18 cellular contexts compared by ENCODE assay signal in the genomic region with DNA sequence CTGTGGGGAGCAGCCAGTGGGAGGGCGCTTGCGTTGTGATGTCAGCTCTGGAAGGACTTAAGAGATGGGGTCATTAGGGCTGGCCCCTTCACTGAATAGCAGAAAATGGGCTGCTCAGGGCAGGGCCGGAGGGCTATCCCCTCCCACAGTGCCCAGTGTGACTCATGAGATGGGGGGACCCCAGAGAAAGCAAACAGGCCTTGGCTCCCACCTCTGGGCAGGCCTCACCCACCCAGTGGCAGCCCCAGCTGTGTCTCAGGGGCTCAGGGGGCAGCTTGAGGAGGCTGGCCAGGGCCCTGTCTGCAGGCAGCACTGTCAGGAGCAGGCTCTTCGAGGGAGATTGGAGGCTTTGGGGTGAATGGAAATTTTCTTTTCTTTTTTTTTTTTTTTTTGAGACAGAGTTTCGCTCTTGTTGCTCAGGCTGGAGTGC.
DNase-seq lines count a peak whose midpoint lies in the region; ATAC-seq and TF ChIP-seq lines count a peak whose summit lies in the region.
"Had no signal": no experiment of that assay in that cellular context is flagged by ENCODE, and none has a peak within 500 bp of the region (broad histone marks: within the 10 kb centered on the region; RNA-seq: fewer than 3 reads in every experiment).

No MANE protein-coding gene starts in this region.

- peaks cover 11 to 21% of the 10 kb centered on the region in 2 donors for H3K4me1 Mint-ChIP-seq in stimulated activated naive B cell treated with anti-CD40 and anti-IgM and Interleukin-4, amounts not matched to agents 10 μg/mL and 1 μg/mL and 100 μg/mL, for 72 hours

- peaks cover 0 to 21% (median 14%) of the 10 kb centered on the region in 9 donors for H3K4me1 ChIP-seq in heart right ventricle
- H3K4me1 ChIP-seq: suprapubic skin had no signal

- peak overlapping the region; percentile 82 for H3K27ac Mint-ChIP-seq in stimulated activated naive B cell treated with anti-CD40 and anti-IgM and Interleukin-4, amounts not matched to agents 10 μg/mL and 1 μg/mL and 100 μg/mL, for 72 hours
- H3K27ac Mint-ChIP-seq: CD4-positive, alpha-beta T cell had no signal

- H3K9me3 Mint-ChIP-seq in stimulated activated naive B cell treated with anti-CD40 and anti-IgM and Interleukin-4, amounts not matched to agents 10 μg/mL and 1 μg/mL and 100 μg/mL, for 72 hours, result no peaks in the 10 kb centered on the region
- H3K9me3 Mint-ChIP-seq: CD4-positive, alpha-beta T cell had no signal

- H3K4me3 ChIP-seq in heart right ventricle, result no peak overlapping the region
- H3K4me3 ChIP-seq: suprapubic skin had no signal

- H3K36me3 ChIP-seq in KOPT-K1 (ENCODE audit: insufficient read depth, low read length), result peaks cover 81% of the 10 kb centered on the region
- no peaks in the 10 kb centered on the region for H3K36me3 ChIP-seq in heart right ventricle
- H3K36me3 ChIP-seq: neutrophil, suprapubic skin had no signal

- WGBS in heart right ventricle, 2 donors, result 84 to 86% methylated on average over 5 of the region's 5 CpGs

- DNase-seq in activated effector memory CD4-positive, alpha-beta T cell treated with anti-CD3 and anti-CD28 coated beads, Interleukin-2, amount 50 U/mL, for 16 hours, result peak; percentile 53
- DNase-seq in activated effector memory CD4-positive, alpha-beta T cell treated with Interleukin-2 at 50 U/mL for 16 hours, result no peak
- DNase-seq in stimulated activated naive B cell treated with anti-CD40 and anti-IgM and Interleukin-4, amounts not matched to agents 10 μg/mL and 1 μg/mL and 100 μg/mL, for 72 hours, result no peak
- no peak for DNase-seq in AG08395 (ENCODE audit: low spot score)
- no peak for DNase-seq in left ventricle myocardium superior
- no peak for DNase-seq in heart right ventricle
- DNase-seq: activated CD4-positive, alpha-beta T cell treated with anti-CD3 and anti-CD28 coated beads, Interleukin-2, amount 50 U/mL, for 1 hour; CD4-positive, alpha-beta T cell; KBM-7; NCI-H1694; NCI-H2171 treated with DMSO at 0.1 percent for 48 hours; Right ventricle myocardium superior; stimulated activated CD4-positive, alpha-beta T cell treated with anti-CD3 and anti-CD28 coated beads, Interleukin-12 subunit alpha, Interleukin-12 subunit beta, amount 100 ng/mL, for 4 hours had no signal

- no peaks in the 10 kb centered on the region for H3K36me3 Mint-ChIP-seq in stimulated activated naive B cell treated with anti-CD40 and anti-IgM and Interleukin-4, amounts not matched to agents 10 μg/mL and 1 μg/mL and 100 μg/mL, for 72 hours

- no peak overlapping the region for H3K4me3 Mint-ChIP-seq in stimulated activated naive B cell treated with anti-CD40 and anti-IgM and Interleukin-4, amounts not matched to agents 10 μg/mL and 1 μg/mL and 100 μg/mL, for 72 hours
- H3K4me3 Mint-ChIP-seq: CD4-positive, alpha-beta T cell had no signal

- H3K27me3 ChIP-seq in heart right ventricle, result no peaks in the 10 kb centered on the region
- H3K27me3 ChIP-seq: neutrophil, suprapubic skin had no signal

- TF ChIP-seq CTCF in heart right ventricle (IDR thresholded peaks at IDR 0.05), result no peak

- H3K9me3 ChIP-seq in KOPT-K1 (ENCODE audit: insufficient read depth, low read length, poor library complexity, severe bottlenecking) (no peaks in the 10 kb centered on the region), heart right ventricle (no peaks in the 10 kb centered on the region)
- H3K9me3 ChIP-seq: neutrophil, suprapubic skin had no signal

- H3K27ac ChIP-seq in KOPT-K1 (ENCODE audit: low read depth, low read length, poor library complexity, severe bottlenecking), result peak overlapping the region; percentile 63
- H3K27ac ChIP-seq in angular gyrus (ENCODE audit: low read depth, low read length), result peak overlapping the region; percentile 57
- no peak overlapping the region for H3K27ac ChIP-seq in heart right ventricle
- H3K27ac ChIP-seq: neutrophil, suprapubic skin had no signal

- no peaks in the 10 kb centered on the region for H3K27me3 Mint-ChIP-seq in stimulated activated naive B cell treated with anti-CD40 and anti-IgM and Interleukin-4, amounts not matched to agents 10 μg/mL and 1 μg/mL and 100 μg/mL, for 72 hours
- H3K27me3 Mint-ChIP-seq: CD4-positive, alpha-beta T cell had no signal

- intact Hi-C loops in left ventricle myocardium superior (cut with micrococcal nuclease), result no loop called here
- intact Hi-C loops in heart right ventricle (cut with DNase I), result loop anchor here in 2 of 10 donors (5.0 to 10.0 kb wide), 2 partner anchors 93 to 250 kb away; no protein-coding TSS in a partner anchor

- no peak for ATAC-seq in stimulated activated naive B cell treated with anti-CD40 and anti-IgM and Interleukin-4, amounts not matched to agents 10 μg/mL and 1 μg/mL and 100 μg/mL, for 72 hours (replicated peaks)
- ATAC-seq in left ventricle myocardium superior (no peak), heart right ventricle (no peak)
- ATAC-seq: left lobe of liver had no signal

Comparison
In these comparisons a context has a peak if more than half of its experiments do, and no peak if none do; other contexts are left out.
1. H3K27ac ChIP-seq: peak in KOPT-K1 (single experiment) and angular gyrus (single experiment); none in heart right ventricle (0 of 10).